In the genomic region with DNA sequence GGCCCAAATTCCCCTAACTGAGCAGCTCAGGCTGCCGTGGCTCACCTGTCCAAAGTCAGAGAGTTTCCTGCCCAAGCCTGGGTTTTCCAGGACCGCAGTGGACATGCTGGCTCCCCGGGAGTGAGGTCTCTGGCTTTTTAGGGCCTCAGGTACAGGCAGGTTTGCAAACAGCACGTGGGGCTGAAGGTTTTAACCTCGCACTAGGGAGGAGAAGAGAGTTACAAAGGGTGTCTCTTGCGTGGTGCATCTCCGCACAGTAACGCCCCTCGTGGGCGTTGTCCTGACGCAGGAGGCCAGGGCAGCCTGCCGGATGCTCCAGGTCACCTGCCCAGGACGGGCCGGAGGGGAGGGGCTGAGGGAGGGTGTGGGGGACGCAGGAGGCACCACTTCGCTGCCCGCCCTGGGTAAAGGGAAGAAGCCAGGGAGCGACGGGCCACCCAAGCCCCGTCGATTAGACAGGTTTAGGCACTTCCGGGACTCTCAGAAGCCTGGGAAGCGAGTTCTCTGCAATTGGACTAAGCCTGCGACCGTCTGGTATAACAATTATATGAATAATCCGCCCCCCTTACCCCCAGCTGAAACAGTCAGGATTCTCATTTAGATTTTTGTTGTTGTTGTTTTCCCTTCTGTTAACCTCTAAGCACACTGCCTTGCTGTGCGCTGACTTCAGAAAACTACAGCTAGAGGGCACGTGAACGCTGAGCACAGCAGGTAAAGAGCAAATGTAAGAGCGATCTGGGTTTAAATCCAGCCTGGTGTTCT, we compare ENCODE assay signal across 10 cellular contexts. TPM values are rescaled to one million over a fixed set of nuclear protein-coding genes. Genes with fewer than 3 reads are reported as not detected.
A peak's percentile ranks its signal among the peaks of the same experiment; 100 is the strongest.
DNase-seq lines count a peak whose midpoint lies in the region; ATAC-seq and TF ChIP-seq lines count a peak whose summit lies in the region.
"Had no signal": no experiment of that assay in that cellular context is flagged by ENCODE, and none has a peak within 500 bp of the region (broad histone marks: within the 10 kb centered on the region; RNA-seq: fewer than 3 reads in every experiment).

A gene (minus strand): TSS at position 219 of the 762 bp plus-strand sequence. CDS start 114 bp downstream, at position 105.

- TF ChIP-seq POLR2A in vagina (IDR thresholded peaks at IDR 0.05), result no peak

- no peak for TF ChIP-seq CTCF in vagina (IDR thresholded peaks at IDR 0.05)

- DNase-seq in NCI-H82 (lab: John Stamatoyannopoulos, UW) (peak; percentile 52), NCI-H82 treated with DMSO at 0.1 percent for 48 hours (lab: John Stamatoyannopoulos, UW; ENCODE audit: unreplicated experiment) (no peak), left colon (peak; percentile 30 to 34), vagina (ENCODE audit: extremely low spot score in 2 of 2) (no peak), SW 1271 (lab: John Stamatoyannopoulos, UW) (no peak)
- peak; percentile 55 for DNase-seq in activated CD8-positive, alpha-beta memory T cell treated with anti-CD3 and anti-CD28 coated beads, Interleukin-2, amount 50 U/mL, for 48 hours
- no peak for DNase-seq in central memory CD4-positive, alpha-beta T cell

- peak within 1 kb of the TSS; percentile 18 to 28 for H3K4me3 ChIP-seq in vagina
- H3K4me3 ChIP-seq: A549 had no signal

- H3K36me3 ChIP-seq in vagina, result no peaks in the 10 kb centered on the region
- H3K36me3 ChIP-seq: neutrophil had no signal

- ATAC-seq in HG03175 (IDR thresholded peaks at IDR 0.05; ENCODE audit: unreplicated experiment), result peak; percentile 81
- peak; percentile 82 for ATAC-seq in left colon
- ATAC-seq: A549 had no signal

- H3K27me3 ChIP-seq in vagina, result no peaks in the 10 kb centered on the region

- no peaks in the 10 kb centered on the region for H3K9me3 ChIP-seq in vagina
- H3K9me3 ChIP-seq: A549, neutrophil had no signal

- no peak within 1 kb of the TSS for H3K27ac ChIP-seq in vagina
- H3K27ac ChIP-seq: A549, neutrophil had no signal

- intact Hi-C loops in left colon (cut with DNase I, micrococcal nuclease), result no loop called here
- intact Hi-C loops in vagina (cut with DNase I), result no loop called here

- no peaks in the 10 kb centered on the region for H3K4me1 ChIP-seq in vagina

RNA-seq across cellular contexts. Expression of the gene that starts here (rescaled TPM):
- total RNA-seq in left colon (not detected), vagina (not detected)

Comparison
In these comparisons a context has a peak if more than half of its experiments do, and no peak if none do; other contexts are left out.
1. DNase-seq: peak in NCI-H82 (single experiment) and activated CD8-positive, alpha-beta memory T cell treated with anti-CD3 and anti-CD28 coated beads, Interleukin-2, amount 50 U/mL, for 48 hours (single experiment); none in NCI-H82 treated with DMSO at 0.1 percent for 48 hours (single experiment), vagina (0 of 2), SW 1271 (0 of 2) and central memory CD4-positive, alpha-beta T cell (single experiment).
2. Peak in DNase-seq and ATAC-seq in left colon; RNA of the gene not detected or under 1 TPM.